In the genomic region with DNA sequence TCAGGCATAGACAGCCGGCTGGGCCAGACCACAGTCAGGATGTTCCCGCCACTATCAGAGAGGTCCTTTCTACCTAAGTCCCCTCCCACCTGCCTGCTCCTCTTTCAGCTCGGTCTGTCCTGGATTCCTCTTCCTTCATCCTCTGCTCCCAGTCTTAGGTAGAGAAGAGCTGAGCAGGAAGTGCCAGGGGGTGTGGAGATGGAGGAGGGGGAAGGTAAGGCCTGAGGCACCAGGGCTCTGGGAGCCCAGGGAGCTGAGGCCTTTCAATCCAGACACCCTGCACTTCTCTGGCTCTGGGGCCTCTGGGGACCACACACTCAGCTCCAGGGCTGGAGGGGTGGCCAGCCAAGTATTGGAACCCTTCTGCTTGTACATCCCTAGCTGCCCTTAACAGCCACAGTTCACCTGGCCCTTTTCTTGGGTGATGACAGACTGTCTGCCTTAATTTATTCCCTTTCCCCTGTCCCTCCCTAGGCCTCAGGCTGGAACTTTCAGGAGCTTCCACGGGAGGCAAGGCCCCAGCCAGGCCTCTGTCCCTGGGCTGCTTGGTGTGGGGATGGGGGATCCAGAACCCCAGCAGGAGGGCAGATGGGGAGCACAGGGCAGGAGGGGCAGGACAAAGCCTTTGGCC, we compare ENCODE assay signal across 9 cellular contexts. TPM values are rescaled to one million over a fixed set of nuclear protein-coding genes. Genes with fewer than 3 reads are reported as not detected.
DNase-seq lines count a peak whose midpoint lies in the region; ATAC-seq, FAIRE-seq and TF ChIP-seq lines count a peak whose summit lies in the region.
"Had no signal": no experiment of that assay in that cellular context is flagged by ENCODE, and none has a peak within 500 bp of the region (broad histone marks: within the 10 kb centered on the region; RNA-seq: fewer than 3 reads in every experiment).

No MANE protein-coding gene starts in this region.

- WGBS in GM12878 (ENCODE audit: insufficient coverage, insufficient replicate concordance, low lambda C conversion rate, missing lambda C conversion rate) = 38% methylated on average over 4 of the region's 4 CpGs
- 57 to 66% methylated on average over 4 of the region's 4 CpGs for WGBS in upper lobe of left lung, 2 donors

- in situ Hi-C loops in GM12878 (cut with MboI) = loop anchor here (5.0 kb wide), 1 partner anchor 53 kb away; no protein-coding TSS in a partner anchor
- in situ Hi-C loops in GM13976 (cut with MboI; ENCODE audit: low sequenced_read_pairs, unreplicated experiment) = no loop called here

- H3K9me3 ChIP-seq in GM12878 (replicated peaks; ENCODE audit: control insufficient read depth, insufficient read depth, low read length) = no peaks in the 10 kb centered on the region
- no peaks in the 10 kb centered on the region for H3K9me3 ChIP-seq in upper lobe of left lung

- H3K36me3 ChIP-seq in GM12878 (ENCODE audit: control insufficient read depth in 2 of 2, insufficient read depth in 2 of 2, low read length in 1 of 2) = peaks cover 0 to 6% of the 10 kb centered on the region in 2 experiments; a peak in 2 of 4 replicates
- peaks cover 0 to 15% (median 0%) of the 10 kb centered on the region in 4 donors for H3K36me3 ChIP-seq in upper lobe of left lung

- SMC1A ChIA-PET in GM12878 (lab: Charles Lee; ENCODE audit: uncharacterized antibody, unreplicated experiment) = interaction anchor here (1.0 to 15.9 kb wide), 4 partner anchors 12 to 55 kb away, joined by 3 to 300 read pairs (median 6); no protein-coding TSS in a partner anchor

- H3K27me3 Mint-ChIP-seq in mesothelial cell of epicardium (ENCODE audit: low read depth) = no peaks in the 10 kb centered on the region

- peak overlapping the region; percentile 31 for H3K27ac Mint-ChIP-seq in mesothelial cell of epicardium

- FAIRE-seq in GM12878 (lab: Jason Lieb, UNC) = no peak

- POLR2A ChIA-PET in GM12878 (lab: Charles Lee) = interaction anchor here (1.3 to 16.7 kb wide), 4 partner anchors 8 to 58 kb away, joined by 3 to 178 read pairs (median 4); a partner anchor contains a TSS

- TF ChIP-seq CTCF in GM12878 (IDR thresholded peaks at IDR 0.05 in 2 of 3, conservative IDR thresholded peaks at IDR 0.05 in 1 of 3; ENCODE audit: control insufficient read depth in 2 of 3, extremely low read depth in 1 of 3, insufficient read depth in 1 of 3, low read depth in 3 of 3, low read length in 3 of 3) (no peak), mesothelial cell of epicardium (IDR thresholded peaks at IDR 0.05; ENCODE audit: unreplicated experiment) (no peak), upper lobe of left lung (IDR thresholded peaks at IDR 0.05) (no peak), GM13976 (IDR thresholded peaks at IDR 0.05; ENCODE audit: borderline replicate concordance, control extremely low read depth, extremely low read depth, insufficient read depth, missing control alignments) (no peak)

- H3K4me1 ChIP-seq in GM12878 (ENCODE audit: control insufficient read depth, insufficient read depth, low read length) = peaks cover 42% of the 10 kb centered on the region
- peaks cover 32 to 58% (median 37%) of the 10 kb centered on the region in 4 donors for H3K4me1 ChIP-seq in upper lobe of left lung

- no peaks in the 10 kb centered on the region; the same call in 1 of the 2 replicates for H3K79me2 ChIP-seq in GM12878 (ENCODE audit: control insufficient read depth, insufficient read depth, low read length)

- CTCF ChIA-PET in GM12878 (lab: Yijun Ruan, JAX) = interaction anchor here (0.7 to 2.6 kb wide), 3 partner anchors 16 to 52 kb away, joined by 3 to 8 read pairs (median 5); no protein-coding TSS in a partner anchor

- H4K20me1 ChIP-seq in GM12878 (ENCODE audit: control insufficient read depth, insufficient read depth) = no peaks in the 10 kb centered on the region

- peak; percentile 11 for TF ChIP-seq POLR2A in GM12878 (IDR thresholded peaks at IDR 0.05; ENCODE audit: low read depth, low read length)
- no peak for TF ChIP-seq POLR2A in upper lobe of left lung (IDR thresholded peaks at IDR 0.05)

- H2AFZ ChIP-seq in GM12878 (ENCODE audit: control insufficient read depth, low read depth, low read length) = no peak overlapping the region

- TF ChIP-seq EP300 in GM12878 (IDR thresholded peaks at IDR 0.05; ENCODE audit: borderline replicate concordance in 1 of 2, control insufficient read depth in 1 of 2, low read depth in 2 of 2, low read length in 2 of 2) (no peak), upper lobe of left lung (IDR thresholded peaks at IDR 0.05) (no peak)

- no peak overlapping the region for H3K27ac ChIP-seq in GM12878 (ENCODE audit: control insufficient read depth, insufficient read depth)
- H3K27ac ChIP-seq in upper lobe of left lung = peak overlapping the region in 3 of 4 donors; percentile 36 to 76 (median 59)

- H3K27me3 ChIP-seq in GM12878 (replicated peaks in 1 of 2; ENCODE audit: control insufficient read depth in 2 of 2, insufficient read depth in 2 of 2, low read length in 1 of 2) (no peaks in the 10 kb centered on the region), upper lobe of left lung (no peaks in the 10 kb centered on the region)

- no peaks in the 10 kb centered on the region for H3K9me3 Mint-ChIP-seq in mesothelial cell of epicardium

- RAD21 ChIA-PET in GM12878 (lab: Charles Lee; ENCODE audit: unreplicated experiment) = interaction anchor here (0.8 to 1.9 kb wide), 4 partner anchors 8 to 21 kb away, joined by 4 to 8 read pairs (median 5); a partner anchor contains a TSS

- peaks cover 23% of the 10 kb centered on the region for H3K4me1 Mint-ChIP-seq in mesothelial cell of epicardium

- intact Hi-C loops in GM12878 (cut with micrococcal nuclease; ENCODE audit: unreplicated experiment) = no loop called here

- H3K4me2 ChIP-seq in GM12878 (ENCODE audit: control insufficient read depth, insufficient read depth) = no peak overlapping the region

- no peak overlapping the region for H3K4me3 ChIP-seq in GM12878
- H3K4me3 ChIP-seq in upper lobe of left lung = no peak overlapping the region

- DNase-seq in activated gamma-delta T cell treated with Interleukin-2 at 50 U/mL for 16 hours (peak; percentile 16), activated gamma-delta T cell (lab: John Stamatoyannopoulos, UW) (no peak), GM12878 (ENCODE audit: low read depth, low spot score) (no peak), mesothelial cell of epicardium (ENCODE audit: low spot score in 2 of 2, unreplicated experiment in 2 of 2) (no peak), upper lobe of left lung (peak; percentile 17 to 33), GM13976 (ENCODE audit: low spot score) (no peak), NCI-H526 (lab: John Stamatoyannopoulos, UW) (no peak), HuH-7.5 (ENCODE audit: low spot score) (no peak)
- DNase-seq: MM.1S had no signal

- no peak for ATAC-seq in GM12878
- no peak for ATAC-seq in upper lobe of left lung (ENCODE audit: low FRiP score in 2 of 2)

- no peak overlapping the region for H3K9ac ChIP-seq in GM12878 (ENCODE audit: control insufficient read depth, insufficient read depth, low read length)

- no TSS peak for BruUV-seq in GM12878 (replicated peaks; lab: Mats Ljungman, UMichigan)

- TF ChIP-seq RAD21 in GM12878 (IDR thresholded peaks at IDR 0.05; ENCODE audit: insufficient read depth, low read depth, low read length) = no peak

- H3K4me3 Mint-ChIP-seq in mesothelial cell of epicardium = no peak overlapping the region

- H3K36me3 Mint-ChIP-seq in mesothelial cell of epicardium = peaks cover 3% of the 10 kb centered on the region

TF ChIP-seq in GM12878, 131 proteins besides CTCF, POLR2A, EP300 and RAD21:
- TF ChIP-seq IKZF2 (IDR thresholded peaks at IDR 0.05) (no peak), JUND (IDR thresholded peaks at IDR 0.05; ENCODE audit: low read depth, low read length) (no peak), POU2F2 (IDR thresholded peaks at IDR 0.05; ENCODE audit: borderline replicate concordance, low read depth, low read length) (no peak), TBL1XR1 (IDR thresholded peaks at IDR 0.05; ENCODE audit: low read depth, low read length) (no peak)

RNA-seq across cellular contexts. Expression of a gene that starts 15.6 kb away (rescaled TPM):
- 216 and 219 TPM in 2 replicates for total RNA-seq in GM12878 (2013; cell fraction: nucleolus; rRNA removed)
- total RNA-seq in GM12878 (2014; rRNA removed) (29.9 and 30.5 TPM in 2 replicates), GM12878 (2014; rRNA removed; fragmentation: Illumina TruSeq; extraction: Trizol) (41.9 and 45.3 TPM in 2 replicates), GM12878 (2021) (68.0 and 74.1 TPM in 2 replicates), mesothelial cell of epicardium (33.1 to 35.6 TPM (median 33.3 TPM) in 3 replicates), upper lobe of left lung (10 to 100 TPM; 42.1 to 94.3 (median 79.3) TPM)
- 19.0 TPM for polyA plus RNA-seq in GM12878 (2011; ENCODE audit: low read depth)
- polyA plus RNA-seq in GM12878 (2011; rRNA removed) (37.5 and 50.7 TPM in 2 replicates), GM12878 (2014; fragmentation: Illumina TruSeq; extraction: Trizol) (45.9 and 48.6 TPM in 2 replicates), GM12878 (2014; fragmentation: Nextera tagmentation; extraction: Ambion mirVana) (10 to 100 TPM in 1 of 2 experiments, 1 to 10 TPM in 1; 6.9 to 14.0 TPM), GM12878 (2014; rRNA removed) (55.9 and 56.1 TPM in 2 replicates), GM12878 (2016; fragmentation: Nextera tagmentation; extraction: Ambion mirVana) (10 to 100 TPM; 62.1 to 65.0 TPM)
- 60.7 and 77.3 TPM in 2 replicates for polyA plus RNA-seq in GM12878 (2011; cell fraction: cytosol; rRNA removed)
- polyA plus RNA-seq in GM12878 (2011; cell fraction: nucleus; rRNA removed) = 156 and 160 TPM in 2 replicates
- 32.8 and 47.6 TPM in 2 replicates for polyA plus RNA-seq in GM12878 (2012)
- polyA minus RNA-seq in GM12878 (2011; rRNA and poly(A)+ RNA removed) = 171 and 202 TPM in 2 replicates
- 47.0 and 51.0 TPM in 2 replicates for polyA minus RNA-seq in GM12878 (2011; cell fraction: cytosol; rRNA and poly(A)+ RNA removed)
- 234 and 331 TPM in 2 replicates for polyA minus RNA-seq in GM12878 (2011; cell fraction: nucleus; rRNA and poly(A)+ RNA removed)

Comparison
In these comparisons a context has a peak if more than half of its experiments do, and no peak if none do; other contexts are left out.
1. DNase-seq: peak in activated gamma-delta T cell treated with Interleukin-2 at 50 U/mL for 16 hours (single experiment) and upper lobe of left lung (2 of 2); none in activated gamma-delta T cell (single experiment), GM12878 (single experiment), mesothelial cell of epicardium (0 of 2), GM13976 (single experiment), NCI-H526 (0 of 2) and HuH-7.5 (single experiment).